Comparison of ENCODE assay signal across 24 cellular contexts in genomic region chr14:59912443-59912842, GRCh38. TPM values are rescaled to one million over a fixed set of nuclear protein-coding genes. Genes with fewer than 3 reads are reported as not detected.
"Had no signal": no experiment of that assay in that cellular context is flagged by ENCODE, and none has a peak within 500 bp of the region (broad histone marks: within the 10 kb centered on the region; RNA-seq: fewer than 3 reads in every experiment).

No MANE protein-coding gene starts in this region.

- H3K9me3 ChIP-seq: left ventricle myocardium inferior, mucosa of descending colon, ovary, right atrium auricular region, sigmoid colon, spleen, tibial nerve, vagina had no signal

- H3K36me3 ChIP-seq: left ventricle myocardium inferior, ovary, right atrium auricular region, sigmoid colon, spleen, tibial nerve, vagina had no signal

- H3K27me3 ChIP-seq: ovary, right atrium auricular region, vagina had no signal

- H3K4me1 ChIP-seq: left ventricle myocardium inferior, right atrium auricular region, sigmoid colon, spleen, tibial nerve, vagina had no signal

- FAIRE-seq: small intestine had no signal

- H3K27ac ChIP-seq: left ventricle myocardium inferior, ovary, right atrium auricular region, sigmoid colon, spleen, tibial nerve, vagina had no signal

- DNase-seq: hypothalamus; islet precursor cell; left ventricle myocardium inferior; midbrain; mucosa of descending colon; naive thymus-derived CD4-positive, alpha-beta T cell; ovary; sigmoid colon; small intestine; spleen; stimulated activated CD4-positive, alpha-beta T cell treated with anti-CD3 and anti-CD28 coated beads, Interleukin-4, amount 100 ng/mL, for 24 hours; stimulated activated naive CD4-positive, alpha-beta T cell; substantia nigra had no signal

- H3K4me3 ChIP-seq: left ventricle myocardium inferior, lung, mucosa of descending colon, ovary, right atrium auricular region, sigmoid colon, spleen, tibial nerve, vagina had no signal

- ATAC-seq: naive thymus-derived CD4-positive, alpha-beta T cell; natural killer cell treated with Interleukin-12 subunit alpha and Interleukin-12 subunit beta and Interleukin-15 and Interleukin-18, amount 100 ng/mL, for 72 hours; stimulated activated effector memory CD8-positive, alpha-beta T cell treated with anti-CD3 and anti-CD28 coated beads, Interleukin-12 subunit alpha, Interleukin-12 subunit beta, amount 100 ng/mL, for 72 hours had no signal

RNA-seq across cellular contexts. Expression of gene LRRC9, which starts 7.5 kb away (rescaled TPM):
- total RNA-seq: kidney epithelial cell; lower leg skin; mesenteric fat pad; naive thymus-derived CD4-positive, alpha-beta T cell; natural killer cell treated with Interleukin-12 subunit alpha and Interleukin-12 subunit beta and Interleukin-15 and Interleukin-18, amount 100 ng/mL, for 72 hours; pulmonary artery endothelial cell; sigmoid colon; spleen; tibial nerve had no signal
- polyA plus RNA-seq: naive thymus-derived CD4-positive, alpha-beta T cell; ovary; sigmoid colon; small intestine; spleen; thymus had no signal

RNA-seq across cellular contexts. Expression of gene RTN1, which starts 41.9 kb away (rescaled TPM):
- total RNA-seq: natural killer cell treated with Interleukin-12 subunit alpha and Interleukin-12 subunit beta and Interleukin-15 and Interleukin-18, amount 100 ng/mL, for 72 hours had no signal
- polyA plus RNA-seq: naive thymus-derived CD4-positive, alpha-beta T cell had no signal
